8 cellular contexts compared by ENCODE assay signal in the genomic region with DNA sequence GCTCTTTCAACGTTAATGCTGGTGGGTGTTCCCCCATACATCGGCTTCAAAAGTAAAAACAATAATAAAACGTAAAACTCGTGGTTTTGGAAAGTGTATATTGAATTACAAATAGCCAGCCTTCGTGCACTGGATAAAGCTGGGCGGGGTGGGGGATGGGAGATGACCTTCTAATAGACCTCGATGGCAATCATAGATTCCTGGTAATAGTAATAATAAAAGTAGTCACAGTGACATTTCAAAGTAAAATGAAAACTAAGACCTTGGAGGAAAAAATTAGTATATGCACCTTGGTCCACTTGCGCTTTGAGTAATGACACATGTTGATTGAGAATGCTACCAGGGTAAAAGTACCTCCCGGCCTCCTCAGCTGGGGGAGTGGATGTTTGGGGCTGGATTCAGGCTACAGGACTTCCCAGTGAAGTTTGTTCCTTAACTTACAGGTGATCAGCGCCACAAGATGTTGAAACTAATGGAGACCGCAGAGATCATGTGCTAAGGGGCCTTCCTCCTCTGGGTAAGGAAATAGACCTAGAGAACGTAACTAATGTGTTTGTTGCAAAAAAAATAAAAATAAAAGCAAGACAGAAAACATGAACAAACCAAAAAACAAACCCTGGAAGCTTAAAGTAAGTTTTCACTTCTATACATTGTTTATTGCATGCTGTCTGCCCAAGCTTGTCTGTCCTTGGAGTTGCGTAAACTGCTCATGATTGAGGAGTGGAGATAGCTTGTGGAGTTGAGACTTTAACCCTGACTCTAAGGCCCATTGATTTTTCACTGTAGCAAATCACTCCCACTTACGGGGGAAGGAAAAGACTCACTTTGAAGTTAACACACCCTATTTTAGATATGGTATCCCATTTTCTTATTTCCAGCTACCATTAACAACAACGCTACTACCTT. TPM values are rescaled to one million over a fixed set of nuclear protein-coding genes. Genes with fewer than 3 reads are reported as not detected.
DNase-seq lines count a peak whose midpoint lies in the region; TF ChIP-seq lines count a peak whose summit lies in the region.

No MANE protein-coding gene starts in this region.

- H3K9me3 Mint-ChIP-seq in activated naive CD8-positive, alpha-beta T cell (ENCODE audit: low read depth), result peaks cover 7% of the 10 kb centered on the region
- peaks cover 4% of the 10 kb centered on the region for H3K9me3 Mint-ChIP-seq in activated naive CD8-positive, alpha-beta T cell treated with anti-CD3 and anti-CD28 coated beads for 36 hours
- H3K9me3 Mint-ChIP-seq in type B pancreatic cell, result no peaks in the 10 kb centered on the region

- H3K27ac ChIP-seq in caudate nucleus (ENCODE audit: low read depth, low read length) (peak overlapping the region; percentile 85), mesodermal cell (ENCODE audit: low read depth, low read length, severe bottlenecking) (peak overlapping the region; percentile 86)

- no peak overlapping the region for H3K27ac Mint-ChIP-seq in activated naive CD8-positive, alpha-beta T cell
- H3K27ac Mint-ChIP-seq in activated naive CD8-positive, alpha-beta T cell treated with anti-CD3 and anti-CD28 coated beads for 36 hours, result no peak overlapping the region
- H3K27ac Mint-ChIP-seq in type B pancreatic cell, result peak overlapping the region; percentile 92

- WGBS in mesodermal cell (ENCODE audit: insufficient coverage in 2 of 2), 2 experiments, result 77 to 81% methylated on average over 7 to 8 of the region's 15 CpGs

- peak overlapping the region; percentile 80 for H3K4me3 ChIP-seq in mesodermal cell (ENCODE audit: extremely low read depth, insufficient read depth, low read length, poor library complexity, severe bottlenecking)

- H3K36me3 Mint-ChIP-seq in activated naive CD8-positive, alpha-beta T cell, result no peaks in the 10 kb centered on the region
- peaks cover 3% of the 10 kb centered on the region for H3K36me3 Mint-ChIP-seq in activated naive CD8-positive, alpha-beta T cell treated with anti-CD3 and anti-CD28 coated beads for 36 hours
- no peaks in the 10 kb centered on the region for H3K36me3 Mint-ChIP-seq in type B pancreatic cell

- peaks cover 5% of the 10 kb centered on the region for H3K4me1 Mint-ChIP-seq in activated naive CD8-positive, alpha-beta T cell (ENCODE audit: low read depth)
- peaks cover 5% of the 10 kb centered on the region for H3K4me1 Mint-ChIP-seq in activated naive CD8-positive, alpha-beta T cell treated with anti-CD3 and anti-CD28 coated beads for 36 hours
- H3K4me1 Mint-ChIP-seq in type B pancreatic cell (ENCODE audit: unreplicated experiment), result peaks cover 36% of the 10 kb centered on the region

- H3K27me3 Mint-ChIP-seq in activated naive CD8-positive, alpha-beta T cell, result peaks cover 29% of the 10 kb centered on the region
- peaks cover 54% of the 10 kb centered on the region for H3K27me3 Mint-ChIP-seq in activated naive CD8-positive, alpha-beta T cell treated with anti-CD3 and anti-CD28 coated beads for 36 hours
- H3K27me3 Mint-ChIP-seq in type B pancreatic cell, result no peaks in the 10 kb centered on the region

- no peak for DNase-seq in activated naive CD8-positive, alpha-beta T cell treated with anti-CD3 and anti-CD28 coated beads for 36 hours
- DNase-seq in caudate nucleus (lab: John Stamatoyannopoulos, UW), result no peak
- DNase-seq in type B pancreatic cell (ENCODE audit: extremely low spot score, unreplicated experiment), result no peak
- no peak for DNase-seq in SKM-1 (lab: John Stamatoyannopoulos, UW; ENCODE audit: unreplicated experiment)
- no peak for DNase-seq in GF-D8 (lab: John Stamatoyannopoulos, UW)
- DNase-seq in stimulated activated CD4-positive, alpha-beta T cell treated with anti-CD3 and anti-CD28 coated beads, Interleukin-4, amount 100 ng/mL, for 1 hour, result no peak

- H3K36me3 ChIP-seq in mesodermal cell (ENCODE audit: control insufficient read depth, insufficient read depth, low read length), result no peaks in the 10 kb centered on the region

- peak overlapping the region; percentile 58 for H3K4me3 Mint-ChIP-seq in activated naive CD8-positive, alpha-beta T cell
- no peak overlapping the region for H3K4me3 Mint-ChIP-seq in activated naive CD8-positive, alpha-beta T cell treated with anti-CD3 and anti-CD28 coated beads for 36 hours
- peak overlapping the region; percentile 95 for H3K4me3 Mint-ChIP-seq in type B pancreatic cell

- no peaks in the 10 kb centered on the region for H3K9me3 ChIP-seq in mesodermal cell (ENCODE audit: control insufficient read depth, low read length)

- H3K4me1 ChIP-seq in mesodermal cell (ENCODE audit: control insufficient read depth, insufficient read depth, low read length, poor library complexity, severe bottlenecking), result peaks cover 35% of the 10 kb centered on the region

- TF ChIP-seq CTCF in type B pancreatic cell (conservative IDR thresholded peaks at IDR 0.05), result no peak

RNA-seq across cellular contexts. Expression of a gene that starts 0.9 kb away (rescaled TPM):
- not detected for total RNA-seq in activated naive CD8-positive, alpha-beta T cell treated with anti-CD3 and anti-CD28 coated beads for 36 hours
- polyA plus RNA-seq in mesodermal cell (2013, experiment 1 of 2), result 32.8 TPM
- 24.2 TPM for polyA plus RNA-seq in mesodermal cell (2013, experiment 2 of 2)
- total RNA-seq in type B pancreatic cell (ENCODE audit: low replicate concordance), result 32.4 and 51.4 TPM in 2 replicates

Comparison
In these comparisons a context has a peak if more than half of its experiments do, and no peak if none do; other contexts are left out.
1. RNA of a gene that starts 0.9 kb away (total RNA-seq): 32.4 to 51.4 TPM in type B pancreatic cell; not detected in activated naive CD8-positive, alpha-beta T cell treated with anti-CD3 and anti-CD28 coated beads for 36 hours; every median in the first group is over 10 times any median in the second.